In genomic region chrX:70444326-70445196, GRCh38 we compare ENCODE assay signal across 9 cellular contexts. TPM values are rescaled to one million over a fixed set of nuclear protein-coding genes. Genes with fewer than 3 reads are reported as not detected.
DNase-seq lines count a peak whose midpoint lies in the region; ATAC-seq lines count a peak whose summit lies in the region.
"Had no signal": no experiment of that assay in that cellular context is flagged by ENCODE, and none has a peak within 500 bp of the region (broad histone marks: within the 10 kb centered on the region; RNA-seq: fewer than 3 reads in every experiment).

TSS of gene DLG3 (plus strand) at chrX:70444835. CDS start at chrX:70445202, 367 bp downstream.

- peak; percentile 44 for ATAC-seq in left ventricle myocardium superior
- no peak for ATAC-seq in HG03565 (IDR thresholded peaks at IDR 0.05; ENCODE audit: unreplicated experiment)

- H3K36me3 Mint-ChIP-seq in activated naive CD4-positive, alpha-beta T cell treated with anti-CD3 and anti-CD28 coated beads, Interleukin-2, amount 10 ng/mL, durations not matched to agents 7 days and 5 days = no peaks in the 10 kb centered on the region

- no peak within 1 kb of the TSS for H3K4me3 Mint-ChIP-seq in activated naive CD4-positive, alpha-beta T cell treated with anti-CD3 and anti-CD28 coated beads, Interleukin-2, amount 10 ng/mL, durations not matched to agents 7 days and 5 days

- intact Hi-C loops in left ventricle myocardium superior (cut with micrococcal nuclease) = no loop called here

- H3K9me3 Mint-ChIP-seq in activated naive CD4-positive, alpha-beta T cell treated with anti-CD3 and anti-CD28 coated beads, Interleukin-2, amount 10 ng/mL, durations not matched to agents 7 days and 5 days = no peaks in the 10 kb centered on the region

- H3K27me3 Mint-ChIP-seq in activated naive CD4-positive, alpha-beta T cell treated with anti-CD3 and anti-CD28 coated beads, Interleukin-2, amount 10 ng/mL, durations not matched to agents 7 days and 5 days = peaks cover 82% of the 10 kb centered on the region

- H3K27me3 ChIP-seq in MG63 = peaks cover 4% of the 10 kb centered on the region; the same call in 1 of the 2 replicates

- H3K4me3 ChIP-seq in MG63 = no peak within 1 kb of the TSS
- H3K4me3 ChIP-seq: SK-N-MC had no signal

- DNase-seq in EL = peak; percentile 48
- peak; percentile 42 for DNase-seq in MG63
- peak; percentile 26 for DNase-seq in activated naive CD4-positive, alpha-beta T cell treated with anti-CD3 and anti-CD28 coated beads, Interleukin-2, amount 10 ng/mL, durations not matched to agents 7 days and 5 days
- no peak for DNase-seq in left ventricle myocardium superior
- peak; percentile 77 for DNase-seq in retina
- DNase-seq in HPDE6-E6E7 (ENCODE audit: extremely low spot score) = no peak
- no peak for DNase-seq in UCSD-AML1 (lab: John Stamatoyannopoulos, UW; ENCODE audit: unreplicated experiment)

- H3K27ac Mint-ChIP-seq in activated naive CD4-positive, alpha-beta T cell treated with anti-CD3 and anti-CD28 coated beads, Interleukin-2, amount 10 ng/mL, durations not matched to agents 7 days and 5 days = no peak within 1 kb of the TSS

- H3K36me3 ChIP-seq in MG63 = no peaks in the 10 kb centered on the region

- no peaks in the 10 kb centered on the region for H3K9me3 ChIP-seq in MG63

- no peaks in the 10 kb centered on the region for H3K4me1 Mint-ChIP-seq in activated naive CD4-positive, alpha-beta T cell treated with anti-CD3 and anti-CD28 coated beads, Interleukin-2, amount 10 ng/mL, durations not matched to agents 7 days and 5 days

- CTCF ChIA-PET in activated naive CD4-positive, alpha-beta T cell treated with anti-CD3 and anti-CD28 coated beads, Interleukin-2, amount 10 ng/mL, durations not matched to agents 7 days and 5 days (lab: Charles Lee) = no interaction called here

RNA-seq across cellular contexts. Expression of gene DLG3, which starts in this region (rescaled TPM):
- 1.5 and 1.9 TPM in 2 replicates for total RNA-seq in MG63 (2014; rRNA removed; shearing (Covaris generic); ENCODE audit: low replicate concordance)
- total RNA-seq in left ventricle myocardium superior = 11.5 TPM

Comparison
In these comparisons a context has a peak if more than half of its experiments do, and no peak if none do; other contexts are left out.
1. DNase-seq: peak in EL (single experiment), MG63 (single experiment), activated naive CD4-positive, alpha-beta T cell treated with anti-CD3 and anti-CD28 coated beads, Interleukin-2, amount 10 ng/mL, durations not matched to agents 7 days and 5 days (single experiment) and retina (single experiment); none in left ventricle myocardium superior (single experiment), HPDE6-E6E7 (single experiment) and UCSD-AML1 (single experiment).